ENCODE assay signal across 22 cellular contexts in the genomic region with DNA sequence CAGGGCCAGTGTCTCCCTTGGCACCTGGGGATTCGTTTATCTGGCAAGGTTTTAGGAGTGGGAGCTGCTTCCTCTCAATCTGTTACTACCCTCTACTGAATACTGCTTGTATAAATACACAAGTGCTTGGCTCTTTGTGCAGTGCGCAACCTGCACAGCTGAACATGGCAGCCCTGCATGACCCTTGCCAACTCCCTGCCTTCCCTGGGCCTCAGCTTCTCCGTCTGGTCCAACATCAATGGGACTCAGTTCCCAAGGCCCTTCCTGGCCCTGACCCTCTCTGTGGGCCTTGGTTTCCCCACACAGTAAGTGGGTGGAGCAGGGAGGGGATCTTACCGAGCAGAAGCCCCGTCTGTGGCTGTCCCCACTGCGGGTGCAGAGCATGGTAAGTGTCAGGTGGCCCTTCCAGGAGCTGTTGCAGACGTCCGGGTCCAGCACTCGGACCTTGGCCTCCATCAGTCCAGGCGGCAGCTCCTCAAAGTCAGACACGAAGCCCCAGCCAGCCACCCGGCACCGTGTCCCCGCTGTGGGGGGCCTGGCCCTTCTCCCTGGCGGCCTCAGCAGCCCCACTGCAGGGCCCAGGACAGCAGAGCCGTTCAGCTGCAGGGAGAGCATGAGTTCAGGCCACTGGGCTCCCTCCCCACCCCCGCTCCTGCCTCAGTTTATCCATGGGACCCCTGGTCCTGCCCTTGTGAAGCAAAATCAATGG. TPM values are rescaled to one million over a fixed set of nuclear protein-coding genes. Genes with fewer than 3 reads are reported as not detected.
DNase-seq lines count a peak whose midpoint lies in the region; ATAC-seq, FAIRE-seq and TF ChIP-seq lines count a peak whose summit lies in the region.
"Had no signal": no experiment of that assay in that cellular context is flagged by ENCODE, and none has a peak within 500 bp of the region (broad histone marks: within the 10 kb centered on the region; RNA-seq: fewer than 3 reads in every experiment).

No MANE protein-coding gene starts in this region.

- no peak for TF ChIP-seq RAD21 in K562 (CRISPR knock-in tag; conservative IDR thresholded peaks at IDR 0.05 in 1 of 2, IDR thresholded peaks at IDR 0.05 in 1 of 2)

- H3K18ac ChIP-seq in mesenchymal stem cell (ENCODE audit: low read depth in 1 of 2, low read length in 2 of 2): no peak overlapping the region

- H4K8ac ChIP-seq in mesenchymal stem cell (ENCODE audit: low read length): peak overlapping the region; percentile 7

- H3K14ac ChIP-seq in mesenchymal stem cell (ENCODE audit: low read length in 2 of 2): no peak overlapping the region

- no peak overlapping the region for H3K4me2 ChIP-seq in K562 (ENCODE audit: insufficient read depth, low read length)
- no peak overlapping the region for H3K4me2 ChIP-seq in mesenchymal stem cell (ENCODE audit: low read length, poor library complexity, severe bottlenecking)
- H3K4me2 ChIP-seq: GM23338 had no signal

- H2BK15ac ChIP-seq in mesenchymal stem cell (ENCODE audit: low read depth, poor library complexity, severe bottlenecking): peak overlapping the region; percentile 9

- peaks cover 2% of the 10 kb centered on the region for H3K9me1 ChIP-seq in K562 (ENCODE audit: control insufficient read depth, insufficient read depth, low read length)

- H3K79me1 ChIP-seq in mesenchymal stem cell (replicated peaks; ENCODE audit: low read length, poor library complexity, severe bottlenecking): no peaks in the 10 kb centered on the region

- WGBS in K562 (ENCODE audit: insufficient coverage, low coverage, missing lambda C conversion rate): 24% methylated on average over 17 of the region's 17 CpGs
- 80% methylated on average over 17 of the region's 17 CpGs for WGBS in mesenchymal stem cell

- no peak overlapping the region for H3K23ac ChIP-seq in mesenchymal stem cell (ENCODE audit: low read length in 2 of 2)

- no peak overlapping the region for H2AFZ ChIP-seq in K562 (ENCODE audit: low read depth, low read length)
- no peak overlapping the region for H2AFZ ChIP-seq in mesenchymal stem cell (ENCODE audit: low read depth, low read length)
- H2AFZ ChIP-seq: GM23338 had no signal

- POLR2A ChIA-PET in K562 (lab: Yijun Ruan, JAX): interaction anchor here (0.8 to 1.4 kb wide), 2 partner anchors 9 to 11 kb away, joined by 3 read pairs; no protein-coding TSS in a partner anchor

- peak; percentile 14 for ATAC-seq in stimulated activated naive CD8-positive, alpha-beta T cell treated with anti-CD3 and anti-CD28 coated beads, Interleukin-15, Interleukin-2, amounts not matched to agents 100 U/mL and 50 U/mL, for 24 hours
- no peak for ATAC-seq in stimulated activated naive CD8-positive, alpha-beta T cell treated with anti-CD3 and anti-CD28 coated beads, Interleukin-15, amount 100 ng/mL, for 72 hours
- no peak; the same call in 2 of the 3 replicates for ATAC-seq in K562
- ATAC-seq in omental fat pad (ENCODE audit: low FRiP score): no peak
- no peak for ATAC-seq in GM19463 (IDR thresholded peaks at IDR 0.05; ENCODE audit: unreplicated experiment)
- ATAC-seq: GM23338, HCT116 had no signal

- H3K4ac ChIP-seq in mesenchymal stem cell (ENCODE audit: low read depth in 1 of 2, low read length in 2 of 2): no peak overlapping the region

- H3K4me1 ChIP-seq in K562 (replicated peaks in 1 of 2; ENCODE audit: control insufficient read depth in 2 of 2, insufficient read depth in 2 of 2, low read length in 2 of 2): peaks cover 0 to 41% of the 10 kb centered on the region in 2 experiments; a peak in 2 of 5 replicates
- H3K4me1 ChIP-seq in mesenchymal stem cell (ENCODE audit: control insufficient read depth, insufficient read depth, low read depth, low read length): peaks cover 5% of the 10 kb centered on the region
- H3K4me1 ChIP-seq: Caco-2 had no signal

- no peaks in the 10 kb centered on the region for H4K20me1 ChIP-seq in K562 (replicated peaks; ENCODE audit: control insufficient read depth, insufficient read depth, low read length)

- H3K9ac ChIP-seq in K562 (ENCODE audit: insufficient read depth in 1 of 2, low read depth in 2 of 2, low read length in 2 of 2) (peak overlapping the region in 1 of 2 experiments; percentile 26; a peak in 1 of 4 replicates), mesenchymal stem cell (ENCODE audit: low read length) (no peak overlapping the region)

- H3K9me3 Mint-ChIP-seq in stimulated activated naive CD8-positive, alpha-beta T cell treated with anti-CD3 and anti-CD28 coated beads, Interleukin-15, amount 100 ng/mL, for 72 hours: no peaks in the 10 kb centered on the region
- H3K9me3 Mint-ChIP-seq: CD4-positive, alpha-beta T cell; GM23338 had no signal

- no peak overlapping the region for H3K27ac Mint-ChIP-seq in stimulated activated naive CD8-positive, alpha-beta T cell treated with anti-CD3 and anti-CD28 coated beads, Interleukin-15, amount 100 ng/mL, for 72 hours
- H3K27ac Mint-ChIP-seq: CD4-positive, alpha-beta T cell; GM23338 had no signal

- peaks cover under 1% of the 10 kb centered on the region for H3K4me1 Mint-ChIP-seq in stimulated activated naive CD8-positive, alpha-beta T cell treated with anti-CD3 and anti-CD28 coated beads, Interleukin-15, amount 100 ng/mL, for 72 hours
- H3K4me1 Mint-ChIP-seq: GM23338 had no signal

- no peaks in the 10 kb centered on the region for H3K79me2 ChIP-seq in K562 (ENCODE audit: control insufficient read depth, insufficient read depth, low read length)

- no peaks in the 10 kb centered on the region for H3K36me3 ChIP-seq in K562 (ENCODE audit: control insufficient read depth, insufficient read depth, low read length)
- H3K36me3 ChIP-seq in mesenchymal stem cell (ENCODE audit: control insufficient read depth in 1 of 2, insufficient read depth in 2 of 2, low read depth in 1 of 2, low read length in 2 of 2): peaks cover 0 to 15% of the 10 kb centered on the region in 2 experiments

- H2BK120ac ChIP-seq in mesenchymal stem cell (ENCODE audit: low read depth, low read length): no peak overlapping the region

- no peak overlapping the region for H2BK5ac ChIP-seq in mesenchymal stem cell (ENCODE audit: low read depth, low read length, poor library complexity, severe bottlenecking)

- no TSS peak for BruUV-seq in K562 (replicated peaks; lab: Mats Ljungman, UMichigan)

- CTCF ChIA-PET in K562 (lab: Yijun Ruan, JAX; ENCODE audit: low intra/inter-chr PET ratio): no interaction called here

- no peaks in the 10 kb centered on the region for H3K9me3 ChIP-seq in K562 (replicated peaks; ENCODE audit: control insufficient read depth, insufficient read depth, low read depth, low read length)
- H3K9me3 ChIP-seq in mesenchymal stem cell (ENCODE audit: control insufficient read depth, low read length): no peaks in the 10 kb centered on the region
- H3K9me3 ChIP-seq: Caco-2 had no signal

- TF ChIP-seq CTCF in K562 (IDR thresholded peaks at IDR 0.05 in 2 of 3, conservative IDR thresholded peaks at IDR 0.05 in 1 of 3; ENCODE audit: insufficient read depth in 2 of 3, low read depth in 1 of 3, low read length in 3 of 3): no peak
- no peak for TF ChIP-seq CTCF in omental fat pad (IDR thresholded peaks at IDR 0.05)

- no peak overlapping the region for H3K4me3 Mint-ChIP-seq in stimulated activated naive CD8-positive, alpha-beta T cell treated with anti-CD3 and anti-CD28 coated beads, Interleukin-15, amount 100 ng/mL, for 72 hours
- H3K4me3 Mint-ChIP-seq: CD4-positive, alpha-beta T cell; GM23338 had no signal

- in situ Hi-C loops in K562 (cut with MboI): no loop called here

- no peaks in the 10 kb centered on the region for H3K27me3 Mint-ChIP-seq in stimulated activated naive CD8-positive, alpha-beta T cell treated with anti-CD3 and anti-CD28 coated beads, Interleukin-15, amount 100 ng/mL, for 72 hours
- H3K27me3 Mint-ChIP-seq: CD4-positive, alpha-beta T cell had no signal

- FAIRE-seq in K562 (lab: Jason Lieb, UNC): no peak
- FAIRE-seq: A204.1, D721Med, GM12892, GM18507 had no signal

- H3K27ac ChIP-seq in K562 (ENCODE audit: extremely low read depth, low read depth, low read length) (no peak overlapping the region), mesenchymal stem cell (ENCODE audit: low read length, poor library complexity, severe bottlenecking) (no peak overlapping the region)
- H3K27ac ChIP-seq: C4-2B had no signal

- no peak for TF ChIP-seq EP300 in K562 (IDR thresholded peaks at IDR 0.05; ENCODE audit: low read length)

- no peak overlapping the region for H2AK5ac ChIP-seq in mesenchymal stem cell (ENCODE audit: low read length, severe bottlenecking)

- intact Hi-C loops in K562 (cut with micrococcal nuclease): no loop called here

- no peak for TF ChIP-seq POLR2A in K562 (conservative IDR thresholded peaks at IDR 0.05)

- H3K4me3 ChIP-seq in K562 (no peak overlapping the region), mesenchymal stem cell (ENCODE audit: insufficient read depth in 1 of 2, low read depth in 1 of 2, low read length in 2 of 2) (no peak overlapping the region)
- H3K4me3 ChIP-seq: GM23338 had no signal

- no peak for DNase-seq in stimulated activated naive CD8-positive, alpha-beta T cell treated with anti-CD3 and anti-CD28 coated beads, Interleukin-15, Interleukin-2, amounts not matched to agents 100 U/mL and 50 U/mL, for 24 hours
- no peak for DNase-seq in stimulated activated naive CD8-positive, alpha-beta T cell treated with anti-CD3 and anti-CD28 coated beads, Interleukin-15, amount 100 ng/mL, for 72 hours
- DNase-seq in K562 (ENCODE audit: extremely low read depth in 1 of 4, low spot score in 3 of 4): no peak
- no peak for DNase-seq in mesenchymal stem cell
- no peak for DNase-seq in omental fat pad (ENCODE audit: low spot score)
- no peak for DNase-seq in NCI-H345 treated with DMSO at 0.1 percent for 48 hours (lab: John Stamatoyannopoulos, UW; ENCODE audit: unreplicated experiment)
- DNase-seq: AML-193; Caco-2; CD4-positive, alpha-beta T cell; DMS79; GDM1; H7 had no signal

- H3K27me3 ChIP-seq in K562 (ENCODE audit: control insufficient read depth in 2 of 2, insufficient read depth in 2 of 2, low read length in 2 of 2) (no peaks in the 10 kb centered on the region), mesenchymal stem cell (ENCODE audit: control insufficient read depth in 1 of 2, insufficient read depth in 1 of 2, low read length in 2 of 2) (no peaks in the 10 kb centered on the region)

- no peak overlapping the region for H2BK12ac ChIP-seq in mesenchymal stem cell (ENCODE audit: low read length in 2 of 2)

- no peak overlapping the region for H4K91ac ChIP-seq in mesenchymal stem cell (ENCODE audit: low read length)

RNA-seq across cellular contexts. Expression of a gene that starts 8.5 kb away (rescaled TPM):
- not detected in 2 replicates for total RNA-seq in K562 (2011; cell fraction: chromatin; rRNA removed; ENCODE audit: low replicate concordance)
- 0.50 and 1.1 TPM in 2 replicates for total RNA-seq in K562 (2011; cell fraction: nucleolus; rRNA removed)
- total RNA-seq in K562 (2011; cell fraction: nucleoplasm; rRNA removed): 0.37 TPM in 1 of 2 replicates, not detected in the other
- 1.9 and 2.0 TPM in 2 replicates for total RNA-seq in K562 (2014; rRNA removed)
- not detected in 2 replicates for total RNA-seq in K562 (2014; rRNA removed; fragmentation: Illumina TruSeq; extraction: Trizol)
- total RNA-seq in K562 (2015; rRNA removed; fragmentation: Illumina TruSeq; extraction: Trizol): 2.5 and 3.0 TPM in 2 replicates
- 1.0 and 2.0 TPM in 2 replicates for total RNA-seq in K562 (2021)
- 0.22 and 0.49 TPM in 2 replicates for polyA plus RNA-seq in K562 (2011; rRNA removed)
- 0.53 and 2.1 TPM in 2 replicates for polyA plus RNA-seq in K562 (2011; cell fraction: cytosol; rRNA removed)
- polyA plus RNA-seq in K562 (2011; cell fraction: nucleus; rRNA removed): 0.34 and 0.37 TPM in 2 replicates
- polyA plus RNA-seq in K562 (2012): 4.0 and 26.3 TPM in 2 replicates
- 0.86 TPM in 1 of 2 replicates, not detected in the other for polyA plus RNA-seq in K562 (2014; fragmentation: Illumina TruSeq; extraction: Trizol)
- polyA plus RNA-seq in K562 (2014; fragmentation: Nextera tagmentation; extraction: Ambion mirVana): under 1 TPM in 1 of 2 experiments, not detected in 1; 0.06 TPM
- 1.5 TPM in 2 replicates for polyA plus RNA-seq in K562 (2014; rRNA removed)
- not detected in 2 replicates for polyA minus RNA-seq in K562 (2011; rRNA and poly(A)+ RNA removed)
- not detected in 2 replicates for polyA minus RNA-seq in K562 (2011; cell fraction: cytosol; rRNA and poly(A)+ RNA removed)
- polyA minus RNA-seq in K562 (2011; cell fraction: nucleus; rRNA and poly(A)+ RNA removed): not detected in 2 replicates
- polyA plus RNA-seq in mesenchymal stem cell (2013, experiment 1 of 2): not detected
- 0.04 TPM for polyA plus RNA-seq in mesenchymal stem cell (2013, experiment 2 of 2)
- under 1 TPM in 1 of 4 donors, not detected in 3; 0.95 TPM for total RNA-seq in omental fat pad
- total RNA-seq: Caco-2; CD4-positive, alpha-beta T cell; Daoy; GM23338; H7 had no signal
- polyA plus RNA-seq: BJ had no signal

RNA-seq across cellular contexts. Expression of a gene that starts 10.6 kb away (rescaled TPM):
- total RNA-seq in K562 (2011; cell fraction: chromatin; rRNA removed; ENCODE audit: low replicate concordance): 3.0 and 7.7 TPM in 2 replicates
- 9.3 and 12.7 TPM in 2 replicates for total RNA-seq in K562 (2011; cell fraction: nucleolus; rRNA removed)
- total RNA-seq in K562 (2011; cell fraction: nucleoplasm; rRNA removed): 5.3 and 7.4 TPM in 2 replicates
- total RNA-seq in K562 (2014; rRNA removed) (5.3 and 7.8 TPM in 2 replicates), K562 (2014; rRNA removed; fragmentation: Illumina TruSeq; extraction: Trizol) (1.3 and 2.0 TPM in 2 replicates), K562 (2015; rRNA removed; fragmentation: Illumina TruSeq; extraction: Trizol) (4.5 and 4.6 TPM in 2 replicates), K562 (2021) (5.7 and 6.6 TPM in 2 replicates), omental fat pad (100 to 1,000 TPM; 120 to 212 (median 152) TPM)
- polyA plus RNA-seq in K562 (2011; rRNA removed) (3.9 and 5.2 TPM in 2 replicates), K562 (2014; fragmentation: Illumina TruSeq; extraction: Trizol) (2.2 and 4.6 TPM in 2 replicates), K562 (2014; fragmentation: Nextera tagmentation; extraction: Ambion mirVana) (under 1 TPM in 1 of 2 experiments, not detected in 1; 0.35 TPM), K562 (2014; rRNA removed) (6.8 and 8.0 TPM in 2 replicates)
- 8.1 and 20.9 TPM in 2 replicates for polyA plus RNA-seq in K562 (2011; cell fraction: cytosol; rRNA removed)
- 26.1 and 42.9 TPM in 2 replicates for polyA plus RNA-seq in K562 (2011; cell fraction: nucleus; rRNA removed)
- polyA plus RNA-seq in K562 (2012): 7.1 and 8.8 TPM in 2 replicates
- 2.2 and 2.9 TPM in 2 replicates for polyA minus RNA-seq in K562 (2011; rRNA and poly(A)+ RNA removed)
- 5.1 and 7.8 TPM in 2 replicates for polyA minus RNA-seq in K562 (2011; cell fraction: cytosol; rRNA and poly(A)+ RNA removed)
- polyA minus RNA-seq in K562 (2011; cell fraction: nucleus; rRNA and poly(A)+ RNA removed): 3.2 and 4.0 TPM in 2 replicates
- polyA plus RNA-seq in mesenchymal stem cell (2013, experiment 1 of 2): 33.8 TPM
- 36.5 TPM for polyA plus RNA-seq in mesenchymal stem cell (2013, experiment 2 of 2)

RNA-seq across cellular contexts. Expression of a gene that starts 22.0 kb away (rescaled TPM):
- 4.4 and 8.7 TPM in 2 replicates for total RNA-seq in K562 (2011; cell fraction: chromatin; rRNA removed; ENCODE audit: low replicate concordance)
- total RNA-seq in K562 (2011; cell fraction: nucleolus; rRNA removed): 4.2 and 5.2 TPM in 2 replicates
- total RNA-seq in K562 (2011; cell fraction: nucleoplasm; rRNA removed): 2.3 and 6.4 TPM in 2 replicates
- total RNA-seq in K562 (2014; rRNA removed) (2.6 and 3.3 TPM in 2 replicates), K562 (2014; rRNA removed; fragmentation: Illumina TruSeq; extraction: Trizol) (0.51 and 0.73 TPM in 2 replicates), K562 (2015; rRNA removed; fragmentation: Illumina TruSeq; extraction: Trizol) (1.6 and 1.8 TPM in 2 replicates), K562 (2021) (6.6 and 6.9 TPM in 2 replicates), omental fat pad (100 to 1,000 TPM in 1 of 4 donors, 10 to 100 TPM in 3; 44.6 to 119 (median 54.8) TPM)
- polyA plus RNA-seq in K562 (2011; rRNA removed) (2.4 and 2.8 TPM in 2 replicates), K562 (2014; fragmentation: Illumina TruSeq; extraction: Trizol) (1.7 and 3.0 TPM in 2 replicates), K562 (2014; fragmentation: Nextera tagmentation; extraction: Ambion mirVana) (under 1 TPM; 0.04 to 0.08 TPM), K562 (2014; rRNA removed) (2.1 and 3.3 TPM in 2 replicates)
- polyA plus RNA-seq in K562 (2011; cell fraction: cytosol; rRNA removed): 2.4 and 5.7 TPM in 2 replicates
- 2.8 and 5.3 TPM in 2 replicates for polyA plus RNA-seq in K562 (2011; cell fraction: nucleus; rRNA removed)
- polyA plus RNA-seq in K562 (2012): 3.7 and 10.5 TPM in 2 replicates
- 0.45 and 1.0 TPM in 2 replicates for polyA minus RNA-seq in K562 (2011; rRNA and poly(A)+ RNA removed)
- 8.5 and 10.1 TPM in 2 replicates for polyA minus RNA-seq in K562 (2011; cell fraction: cytosol; rRNA and poly(A)+ RNA removed)
- 1.3 and 2.2 TPM in 2 replicates for polyA minus RNA-seq in K562 (2011; cell fraction: nucleus; rRNA and poly(A)+ RNA removed)
- 14.3 TPM for polyA plus RNA-seq in mesenchymal stem cell (2013, experiment 1 of 2)
- polyA plus RNA-seq in mesenchymal stem cell (2013, experiment 2 of 2): 15.1 TPM
- total RNA-seq: CD4-positive, alpha-beta T cell had no signal

RNA-seq across cellular contexts. Expression of a gene that starts 23.7 kb away (rescaled TPM):
- 35.2 and 104 TPM in 2 replicates for total RNA-seq in K562 (2011; cell fraction: chromatin; rRNA removed; ENCODE audit: low replicate concordance)
- 88.7 and 118 TPM in 2 replicates for total RNA-seq in K562 (2011; cell fraction: nucleolus; rRNA removed)
- total RNA-seq in K562 (2011; cell fraction: nucleoplasm; rRNA removed): 57.0 and 58.7 TPM in 2 replicates
- total RNA-seq in K562 (2014; rRNA removed) (101 and 128 TPM in 2 replicates), K562 (2014; rRNA removed; fragmentation: Illumina TruSeq; extraction: Trizol) (6.6 and 7.6 TPM in 2 replicates), K562 (2015; rRNA removed; fragmentation: Illumina TruSeq; extraction: Trizol) (26.2 and 31.8 TPM in 2 replicates), K562 (2021) (85.7 and 95.8 TPM in 2 replicates), omental fat pad (10 to 100 TPM; 40.1 to 87.7 (median 47.7) TPM)
- polyA plus RNA-seq in K562 (2011; rRNA removed) (6.5 and 12.3 TPM in 2 replicates), K562 (2014; fragmentation: Illumina TruSeq; extraction: Trizol) (9.1 and 34.6 TPM in 2 replicates), K562 (2014; fragmentation: Nextera tagmentation; extraction: Ambion mirVana) (under 1 TPM; 0.27 to 0.36 TPM), K562 (2014; rRNA removed) (79.0 and 87.6 TPM in 2 replicates)
- polyA plus RNA-seq in K562 (2011; cell fraction: cytosol; rRNA removed): 22.5 and 58.3 TPM in 2 replicates
- polyA plus RNA-seq in K562 (2011; cell fraction: nucleus; rRNA removed): 48.9 and 104 TPM in 2 replicates
- polyA plus RNA-seq in K562 (2012): 65.9 and 76.9 TPM in 2 replicates
- polyA minus RNA-seq in K562 (2011; rRNA and poly(A)+ RNA removed): 1.7 and 4.6 TPM in 2 replicates
- 20.2 and 32.4 TPM in 2 replicates for polyA minus RNA-seq in K562 (2011; cell fraction: cytosol; rRNA and poly(A)+ RNA removed)
- 34.3 and 38.8 TPM in 2 replicates for polyA minus RNA-seq in K562 (2011; cell fraction: nucleus; rRNA and poly(A)+ RNA removed)
- polyA plus RNA-seq in mesenchymal stem cell (2013, experiment 1 of 2): 41.9 TPM
- polyA plus RNA-seq in mesenchymal stem cell (2013, experiment 2 of 2): 43.6 TPM

RNA-seq across cellular contexts. Expression of a gene that starts 47.1 kb away (rescaled TPM):
- total RNA-seq in K562 (2011; cell fraction: chromatin; rRNA removed; ENCODE audit: low replicate concordance): 2.3 and 4.6 TPM in 2 replicates
- 3.2 and 3.7 TPM in 2 replicates for total RNA-seq in K562 (2011; cell fraction: nucleolus; rRNA removed)
- 2.6 and 4.0 TPM in 2 replicates for total RNA-seq in K562 (2011; cell fraction: nucleoplasm; rRNA removed)
- total RNA-seq in K562 (2014; rRNA removed): 0.49 and 1.7 TPM in 2 replicates
- not detected in 2 replicates for total RNA-seq in K562 (2014; rRNA removed; fragmentation: Illumina TruSeq; extraction: Trizol)
- total RNA-seq in K562 (2015; rRNA removed; fragmentation: Illumina TruSeq; extraction: Trizol): 0.25 TPM in 1 of 2 replicates, not detected in the other
- 0.58 and 0.86 TPM in 2 replicates for total RNA-seq in K562 (2021)
- 0.14 and 0.24 TPM in 2 replicates for polyA plus RNA-seq in K562 (2011; rRNA removed)
- 0.18 and 0.34 TPM in 2 replicates for polyA plus RNA-seq in K562 (2011; cell fraction: cytosol; rRNA removed)
- polyA plus RNA-seq in K562 (2011; cell fraction: nucleus; rRNA removed): 1.5 and 3.3 TPM in 2 replicates
- 0.60 and 0.89 TPM in 2 replicates for polyA plus RNA-seq in K562 (2012)
- 0.14 TPM in 1 of 2 replicates, not detected in the other for polyA plus RNA-seq in K562 (2014; fragmentation: Illumina TruSeq; extraction: Trizol)
- polyA plus RNA-seq in K562 (2014; fragmentation: Nextera tagmentation; extraction: Ambion mirVana): not detected
- 1.6 and 2.2 TPM in 2 replicates for polyA plus RNA-seq in K562 (2014; rRNA removed)
- polyA minus RNA-seq in K562 (2011; rRNA and poly(A)+ RNA removed): not detected in 2 replicates
- not detected in 2 replicates for polyA minus RNA-seq in K562 (2011; cell fraction: cytosol; rRNA and poly(A)+ RNA removed)
- 0.33 and 0.40 TPM in 2 replicates for polyA minus RNA-seq in K562 (2011; cell fraction: nucleus; rRNA and poly(A)+ RNA removed)
- polyA plus RNA-seq in mesenchymal stem cell (2013, experiment 1 of 2): 0.04 TPM
- 0.07 TPM for polyA plus RNA-seq in mesenchymal stem cell (2013, experiment 2 of 2)
- total RNA-seq in omental fat pad: under 1 TPM in 1 of 4 donors, not detected in 3; 0.38 TPM
- total RNA-seq: Daoy, H7 had no signal

Comparison
In these comparisons a context has a peak if more than half of its experiments do, and no peak if none do; other contexts are left out.
1. RNA of a gene that starts 10.6 kb away (total RNA-seq): 120 to 212 TPM in omental fat pad; 1.3 to 12.7 TPM in K562; every median in the first group is over 4 times any median in the second.
2. RNA of a gene that starts 22.0 kb away (total RNA-seq): 44.6 to 119 TPM in omental fat pad; 0.51 to 8.7 TPM in K562; every median in the first group is over 4 times any median in the second.